ENCODE assay signal across 8 cellular contexts in the genomic region with DNA sequence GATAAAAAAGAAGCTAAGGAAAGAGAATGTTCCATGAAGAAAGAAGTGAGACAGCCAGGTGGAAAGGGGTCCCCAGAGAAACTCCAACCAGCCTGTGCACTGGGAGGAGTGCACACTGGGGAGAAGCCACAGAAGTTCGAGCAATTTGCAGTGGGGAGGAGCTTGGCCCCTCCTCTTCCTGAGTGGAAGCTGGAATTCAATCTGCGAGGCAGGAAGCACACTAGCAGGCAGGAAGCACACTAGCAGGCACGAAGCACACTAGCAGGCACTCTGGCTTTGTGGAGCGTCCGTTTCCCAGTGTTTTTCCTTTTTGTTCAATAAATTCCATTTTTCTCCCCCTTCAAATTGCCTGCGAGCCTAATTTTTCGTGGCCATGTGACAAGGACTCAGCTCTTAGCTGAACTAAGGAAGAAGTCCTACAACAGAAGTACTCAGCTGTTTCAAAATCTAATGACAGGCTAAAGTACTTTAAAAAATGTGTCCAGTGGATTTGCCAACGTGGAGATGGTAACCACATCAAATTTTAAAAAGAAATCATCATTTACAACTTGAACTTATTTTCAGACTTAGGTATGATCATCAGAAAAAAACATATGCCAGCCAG. TPM values are rescaled to one million over a fixed set of nuclear protein-coding genes. Genes with fewer than 3 reads are reported as not detected.
DNase-seq lines count a peak whose midpoint lies in the region; ATAC-seq and TF ChIP-seq lines count a peak whose summit lies in the region.

No MANE protein-coding gene starts in this region.

- CTCF ChIA-PET in naive thymus-derived CD4-positive, alpha-beta T cell (lab: Charles Lee) = no interaction called here

- H3K4me2 ChIP-seq in BLaER1 = peak overlapping the region; percentile 79

- H3K9ac ChIP-seq in BLaER1 (peak overlapping the region; percentile 57), endodermal cell (ENCODE audit: extremely low read depth, low read length, poor library complexity, severe bottlenecking) (no peak overlapping the region)

- H3K27ac ChIP-seq in BLaER1 (peak overlapping the region; percentile 71), Peyer's patch (peak overlapping the region in 3 of 4 donors; percentile 45 to 69 (median 65)), endodermal cell (ENCODE audit: low read depth, low read length) (no peak overlapping the region)
- H3K27ac ChIP-seq in naive thymus-derived CD4-positive, alpha-beta T cell (ENCODE audit: low read depth, low read length) = no peak overlapping the region

- H3K9me3 ChIP-seq in BLaER1 (no peaks in the 10 kb centered on the region), Peyer's patch (no peaks in the 10 kb centered on the region), endodermal cell (ENCODE audit: control insufficient read depth, low read length) (no peaks in the 10 kb centered on the region)
- H3K9me3 ChIP-seq in naive thymus-derived CD4-positive, alpha-beta T cell (ENCODE audit: control insufficient read depth in 2 of 3, low read length in 3 of 3) = no peaks in the 10 kb centered on the region

- H3K27me3 Mint-ChIP-seq in endodermal cell (ENCODE audit: insufficient read depth) = no peaks in the 10 kb centered on the region
- H3K27me3 Mint-ChIP-seq in naive thymus-derived CD4-positive, alpha-beta T cell = no peaks in the 10 kb centered on the region

- DNase-seq in Peyer's patch = peak in 1 of 3 donors; percentile 52
- DNase-seq in endodermal cell = no peak
- no peak for DNase-seq in naive thymus-derived CD4-positive, alpha-beta T cell
- DNase-seq in stimulated activated CD4-positive, alpha-beta T cell treated with anti-CD3 and anti-CD28 coated beads, Interleukin-4, amount 100 ng/mL, for 24 hours = no peak
- DNase-seq in stimulated activated CD4-positive, alpha-beta T cell treated with anti-CD3 and anti-CD28 coated beads, Interleukin-4, amount 100 ng/mL, for 4 hours = no peak

- no peak overlapping the region for H3K4me3 Mint-ChIP-seq in endodermal cell
- peak overlapping the region in 7 of 10 donors; percentile 2 to 64 (median 54) for H3K4me3 Mint-ChIP-seq in naive thymus-derived CD4-positive, alpha-beta T cell

- no peak for TF ChIP-seq CTCF in Peyer's patch (IDR thresholded peaks at IDR 0.05)
- TF ChIP-seq CTCF in endodermal cell (conservative IDR thresholded peaks at IDR 0.05) = no peak

- peaks cover 36% of the 10 kb centered on the region for H3K36me3 Mint-ChIP-seq in endodermal cell (ENCODE audit: low read depth)
- peaks cover 3 to 22% (median 6%) of the 10 kb centered on the region in 5 donors for H3K36me3 Mint-ChIP-seq in naive thymus-derived CD4-positive, alpha-beta T cell

- H3K9me3 Mint-ChIP-seq in endodermal cell = no peaks in the 10 kb centered on the region
- H3K9me3 Mint-ChIP-seq in naive thymus-derived CD4-positive, alpha-beta T cell = no peaks in the 10 kb centered on the region

- H3K36me3 ChIP-seq in BLaER1 (peaks cover 92% of the 10 kb centered on the region), Peyer's patch (peaks cover 0 to 42% (median 0%) of the 10 kb centered on the region in 3 donors), endodermal cell (ENCODE audit: control insufficient read depth, insufficient read depth, low read length) (peaks cover 42% of the 10 kb centered on the region)
- peaks cover 9 to 18% (median 12%) of the 10 kb centered on the region in 3 experiments for H3K36me3 ChIP-seq in naive thymus-derived CD4-positive, alpha-beta T cell (ENCODE audit: control insufficient read depth in 2 of 3, insufficient read depth in 3 of 3, low read length in 3 of 3)

- H3K27me3 ChIP-seq in BLaER1 = no peaks in the 10 kb centered on the region
- no peaks in the 10 kb centered on the region for H3K27me3 ChIP-seq in Peyer's patch
- H3K27me3 ChIP-seq in endodermal cell (ENCODE audit: control insufficient read depth, insufficient read depth, low read length, poor library complexity, severe bottlenecking) = no peaks in the 10 kb centered on the region
- H3K27me3 ChIP-seq in naive thymus-derived CD4-positive, alpha-beta T cell (ENCODE audit: control insufficient read depth in 2 of 2, insufficient read depth in 2 of 2, low read length in 2 of 2) = no peaks in the 10 kb centered on the region

- 88 to 90% methylated on average over 7 to 8 of the region's 8 CpGs for WGBS in endodermal cell (ENCODE audit: insufficient coverage in 1 of 2, insufficient read length in 1 of 2), 2 experiments

- H3K4me3 ChIP-seq in BLaER1 (no peak overlapping the region), Peyer's patch (peak overlapping the region in 1 of 4 donors; percentile 25), endodermal cell (ENCODE audit: low read length) (no peak overlapping the region)
- no peak overlapping the region for H3K4me3 ChIP-seq in naive thymus-derived CD4-positive, alpha-beta T cell (ENCODE audit: low read length)

- peak overlapping the region; percentile 79 for H3K27ac Mint-ChIP-seq in endodermal cell
- peak overlapping the region in 8 of 9 donors; percentile 18 to 87 (median 52) for H3K27ac Mint-ChIP-seq in naive thymus-derived CD4-positive, alpha-beta T cell

- no peaks in the 10 kb centered on the region for H3K4me1 Mint-ChIP-seq in endodermal cell
- H3K4me1 Mint-ChIP-seq in naive thymus-derived CD4-positive, alpha-beta T cell = peaks cover 9 to 15% (median 11%) of the 10 kb centered on the region in 7 donors

- TF ChIP-seq POLR2A in Peyer's patch (IDR thresholded peaks at IDR 0.05) = no peak

- H4K20me1 ChIP-seq in BLaER1 = no peaks in the 10 kb centered on the region

- intact Hi-C loops in naive thymus-derived CD4-positive, alpha-beta T cell (cut with micrococcal nuclease) = no loop called here

- peaks cover 15% of the 10 kb centered on the region for H3K4me1 ChIP-seq in BLaER1
- H3K4me1 ChIP-seq in Peyer's patch = no peaks in the 10 kb centered on the region
- no peaks in the 10 kb centered on the region for H3K4me1 ChIP-seq in endodermal cell (ENCODE audit: control insufficient read depth, insufficient read depth, low read length)
- H3K4me1 ChIP-seq in naive thymus-derived CD4-positive, alpha-beta T cell (ENCODE audit: control insufficient read depth in 2 of 2, insufficient read depth in 2 of 2, low read length in 2 of 2) = peaks cover 0 to 8% of the 10 kb centered on the region in 2 donors

- ATAC-seq in naive thymus-derived CD4-positive, alpha-beta T cell = no peak
- ATAC-seq in HG03139 (IDR thresholded peaks at IDR 0.05; ENCODE audit: unreplicated experiment) (no peak), HG03108 (IDR thresholded peaks at IDR 0.05; ENCODE audit: unreplicated experiment) (no peak)

- POLR2A ChIA-PET in naive thymus-derived CD4-positive, alpha-beta T cell (lab: Charles Lee) = interaction anchor here (0.6 to 0.7 kb wide), 2 partner anchors 150 to 986 kb away, joined by 4 read pairs; no protein-coding TSS in a partner anchor

RNA-seq across cellular contexts. Expression of a gene that starts 21.4 kb away (rescaled TPM):
- total RNA-seq in Peyer's patch (10 to 100 TPM in 1 of 4 donors, 1 to 10 TPM in 3; 4.7 to 49.5 (median 7.1) TPM), endodermal cell (10 to 100 TPM; 14.2 to 17.2 TPM)
- polyA plus RNA-seq in endodermal cell (2013, experiment 1 of 2) = 11.6 TPM
- 9.6 TPM for polyA plus RNA-seq in endodermal cell (2013, experiment 2 of 2)
- 1 to 10 TPM in 4 of 5 experiments, under 1 TPM in 1; 0.97 to 2.9 (median 1.6) TPM for total RNA-seq in naive thymus-derived CD4-positive, alpha-beta T cell
- under 1 TPM in 1 of 2 donors, not detected in 1; 0.66 TPM for polyA plus RNA-seq in naive thymus-derived CD4-positive, alpha-beta T cell

RNA-seq across cellular contexts. Expression of a gene that starts 23.2 kb away (rescaled TPM):
- total RNA-seq in Peyer's patch (10 to 100 TPM; 11.5 to 28.2 (median 15.5) TPM), endodermal cell (10 to 100 TPM; 17.8 to 19.2 TPM)
- 15.4 TPM for polyA plus RNA-seq in endodermal cell (2013, experiment 1 of 2)
- polyA plus RNA-seq in endodermal cell (2013, experiment 2 of 2) = 14.3 TPM
- 10 to 100 TPM in 3 of 5 experiments, 1 to 10 TPM in 2; 6.9 to 13.2 (median 11.1) TPM for total RNA-seq in naive thymus-derived CD4-positive, alpha-beta T cell
- polyA plus RNA-seq in naive thymus-derived CD4-positive, alpha-beta T cell = 1 to 10 TPM; 8.3 to 9.4 TPM

RNA-seq across cellular contexts. Expression of a gene that starts 23.6 kb away (rescaled TPM):
- total RNA-seq in Peyer's patch (10 to 100 TPM; 49.2 to 55.3 (median 51.2) TPM), endodermal cell (10 to 100 TPM; 65.5 to 70.2 TPM)
- polyA plus RNA-seq in endodermal cell (2013, experiment 1 of 2) = 102 TPM
- polyA plus RNA-seq in endodermal cell (2013, experiment 2 of 2) = 89.8 TPM
- total RNA-seq in naive thymus-derived CD4-positive, alpha-beta T cell = 100 to 1,000 TPM in 1 of 5 experiments, 10 to 100 TPM in 4; 49.9 to 104 (median 59.9) TPM
- 100 to 1,000 TPM; 113 to 126 TPM for polyA plus RNA-seq in naive thymus-derived CD4-positive, alpha-beta T cell

Comparison
In these comparisons a context has a peak if more than half of its experiments do, and no peak if none do; other contexts are left out.
1. H3K27ac ChIP-seq: peak in BLaER1 (single experiment) and Peyer's patch (3 of 4); none in endodermal cell (single experiment) and naive thymus-derived CD4-positive, alpha-beta T cell (single experiment).